2 cellular contexts compared by ENCODE assay signal in the genomic region with DNA sequence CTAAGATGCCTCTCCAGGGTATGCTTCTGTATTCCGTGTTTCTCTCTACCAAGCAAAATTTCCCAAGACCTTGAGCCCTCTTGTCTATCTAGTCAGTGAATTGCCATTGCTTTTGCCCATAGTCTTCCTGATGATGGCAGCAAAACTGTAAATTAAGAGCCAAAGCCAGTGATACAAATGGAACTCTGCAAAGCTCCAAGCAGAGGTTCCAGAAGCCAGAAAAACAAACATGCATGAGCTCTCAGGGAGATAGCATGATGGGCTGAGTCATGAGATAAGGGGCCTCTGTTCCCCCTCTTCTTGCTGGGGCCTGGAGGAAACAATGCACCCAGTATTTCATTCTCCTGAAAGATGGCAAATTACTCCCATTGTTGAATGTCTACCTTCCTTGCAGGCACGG.
TF ChIP-seq lines count a peak whose summit lies in the region.

No MANE protein-coding gene starts in this region.

TF ChIP-seq in SK-N-SH treated with all-trans-retinoic acid at 6 μM for 48 hours, 23 proteins besides CTCF, POLR2A, EP300 and RAD21 (continued from another document):
- no peak for TF ChIP-seq POU6F1 (CRISPR knock-in tag; IDR thresholded peaks at IDR 0.05; ENCODE audit: borderline replicate concordance, low read depth)
- no peak for TF ChIP-seq TCF4 (CRISPR knock-in tag; IDR thresholded peaks at IDR 0.05; ENCODE audit: borderline replicate concordance)
- no peak for TF ChIP-seq ZNF565 (CRISPR knock-in tag; conservative IDR thresholded peaks at IDR 0.05; ENCODE audit: low read depth)
- no peak for TF ChIP-seq ZFP30 (CRISPR knock-in tag; IDR thresholded peaks at IDR 0.05)
- TF ChIP-seq CSDC2 (CRISPR knock-in tag; IDR thresholded peaks at IDR 0.05), result no peak
- no peak for TF ChIP-seq PPARA (CRISPR knock-in tag; IDR thresholded peaks at IDR 0.05; ENCODE audit: borderline replicate concordance)
- no peak for TF ChIP-seq ZFP3 (CRISPR knock-in tag; IDR thresholded peaks at IDR 0.05)
- no peak for TF ChIP-seq ARNTL (CRISPR knock-in tag; IDR thresholded peaks at IDR 0.05; ENCODE audit: borderline replicate concordance, low read depth)
- TF ChIP-seq, protein P1, sequence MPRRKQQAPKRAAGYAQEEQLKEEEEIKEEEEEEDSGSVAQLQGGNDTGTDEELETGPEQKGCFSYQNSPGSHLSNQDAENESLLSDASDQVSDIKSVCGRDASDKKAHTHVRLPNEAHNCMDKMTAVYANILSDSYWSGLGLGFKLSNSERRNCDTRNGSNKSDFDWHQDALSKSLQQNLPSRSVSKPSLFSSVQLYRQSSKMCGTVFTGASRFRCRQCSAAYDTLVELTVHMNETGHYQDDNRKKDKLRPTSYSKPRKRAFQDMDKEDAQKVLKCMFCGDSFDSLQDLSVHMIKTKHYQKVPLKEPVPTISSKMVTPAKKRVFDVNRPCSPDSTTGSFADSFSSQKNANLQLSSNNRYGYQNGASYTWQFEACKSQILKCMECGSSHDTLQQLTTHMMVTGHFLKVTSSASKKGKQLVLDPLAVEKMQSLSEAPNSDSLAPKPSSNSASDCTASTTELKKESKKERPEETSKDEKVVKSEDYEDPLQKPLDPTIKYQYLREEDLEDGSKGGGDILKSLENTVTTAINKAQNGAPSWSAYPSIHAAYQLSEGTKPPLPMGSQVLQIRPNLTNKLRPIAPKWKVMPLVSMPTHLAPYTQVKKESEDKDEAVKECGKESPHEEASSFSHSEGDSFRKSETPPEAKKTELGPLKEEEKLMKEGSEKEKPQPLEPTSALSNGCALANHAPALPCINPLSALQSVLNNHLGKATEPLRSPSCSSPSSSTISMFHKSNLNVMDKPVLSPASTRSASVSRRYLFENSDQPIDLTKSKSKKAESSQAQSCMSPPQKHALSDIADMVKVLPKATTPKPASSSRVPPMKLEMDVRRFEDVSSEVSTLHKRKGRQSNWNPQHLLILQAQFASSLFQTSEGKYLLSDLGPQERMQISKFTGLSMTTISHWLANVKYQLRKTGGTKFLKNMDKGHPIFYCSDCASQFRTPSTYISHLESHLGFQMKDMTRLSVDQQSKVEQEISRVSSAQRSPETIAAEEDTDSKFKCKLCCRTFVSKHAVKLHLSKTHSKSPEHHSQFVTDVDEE (CRISPR knock-in tag; IDR thresholded peaks at IDR 0.05), result no peak
- no peak for TF ChIP-seq ISL1 (CRISPR knock-in tag; IDR thresholded peaks at IDR 0.05)
- no peak for TF ChIP-seq GLIS3 (CRISPR knock-in tag; IDR thresholded peaks at IDR 0.05)
- TF ChIP-seq ZNF8 (CRISPR knock-in tag; IDR thresholded peaks at IDR 0.05), result no peak
- no peak for TF ChIP-seq PATZ1 (CRISPR knock-in tag; IDR thresholded peaks at IDR 0.05; ENCODE audit: borderline replicate concordance)
- no peak for TF ChIP-seq ZC3H10 (CRISPR knock-in tag; IDR thresholded peaks at IDR 0.05)
- TF ChIP-seq ZNF70 (CRISPR knock-in tag; IDR thresholded peaks at IDR 0.05), result no peak
- TF ChIP-seq CREB5 (CRISPR knock-in tag; IDR thresholded peaks at IDR 0.05; ENCODE audit: low read depth), result no peak

TF ChIP-seq in HEK293, 187 proteins besides CTCF, POLR2A, EP300 and RAD21 (continued from another document):
- TF ChIP-seq, protein P2, sequence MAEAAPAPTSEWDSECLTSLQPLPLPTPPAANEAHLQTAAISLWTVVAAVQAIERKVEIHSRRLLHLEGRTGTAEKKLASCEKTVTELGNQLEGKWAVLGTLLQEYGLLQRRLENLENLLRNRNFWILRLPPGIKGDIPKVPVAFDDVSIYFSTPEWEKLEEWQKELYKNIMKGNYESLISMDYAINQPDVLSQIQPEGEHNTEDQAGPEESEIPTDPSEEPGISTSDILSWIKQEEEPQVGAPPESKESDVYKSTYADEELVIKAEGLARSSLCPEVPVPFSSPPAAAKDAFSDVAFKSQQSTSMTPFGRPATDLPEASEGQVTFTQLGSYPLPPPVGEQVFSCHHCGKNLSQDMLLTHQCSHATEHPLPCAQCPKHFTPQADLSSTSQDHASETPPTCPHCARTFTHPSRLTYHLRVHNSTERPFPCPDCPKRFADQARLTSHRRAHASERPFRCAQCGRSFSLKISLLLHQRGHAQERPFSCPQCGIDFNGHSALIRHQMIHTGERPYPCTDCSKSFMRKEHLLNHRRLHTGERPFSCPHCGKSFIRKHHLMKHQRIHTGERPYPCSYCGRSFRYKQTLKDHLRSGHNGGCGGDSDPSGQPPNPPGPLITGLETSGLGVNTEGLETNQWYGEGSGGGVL (tag by site-specific recombination; IDR thresholded peaks at IDR 0.05), result peak; percentile 43
- no peak for TF ChIP-seq ZNF174 (tag by site-specific recombination; IDR thresholded peaks at IDR 0.05)
- TF ChIP-seq ZNF654 (tag by site-specific recombination; IDR thresholded peaks at IDR 0.05; ENCODE audit: low read depth), result peak; percentile 24; the same call in 1 of the 2 replicates
TF ChIP-seq in HEK293: peak in this region for 2.
